28 cellular contexts compared by ENCODE assay signal in genomic region chr2:2708575-2708974, GRCh38.
A peak's percentile ranks its signal among the peaks of the same experiment; 100 is the strongest.
DNase-seq lines count a peak whose midpoint lies in the region; ATAC-seq and TF ChIP-seq lines count a peak whose summit lies in the region.
"Had no signal": no experiment of that assay in that cellular context is flagged by ENCODE, and none has a peak within 500 bp of the region (broad histone marks: within the 10 kb centered on the region; RNA-seq: fewer than 3 reads in every experiment).

No MANE protein-coding gene starts in this region.

- CTCF ChIA-PET in naive thymus-derived CD4-positive, alpha-beta T cell (lab: Charles Lee) = interaction anchor here (0.7 kb wide), 1 partner anchor 245 kb away, joined by 3 read pairs; no protein-coding TSS in a partner anchor

- H3K9ac ChIP-seq in H9 (ENCODE audit: extremely low read depth, insufficient read length, low read length) (no peak overlapping the region), neural cell (ENCODE audit: low read length) (peak overlapping the region; percentile 70), mesendoderm (ENCODE audit: low read length) (no peak overlapping the region)
- H3K9ac ChIP-seq: BLaER1 had no signal

- H4K20me1 ChIP-seq in H9 (ENCODE audit: control insufficient read depth, insufficient read depth, insufficient read length) = no peaks in the 10 kb centered on the region
- no peaks in the 10 kb centered on the region for H4K20me1 ChIP-seq in neural cell (ENCODE audit: insufficient read depth)
- H4K20me1 ChIP-seq: BLaER1 had no signal

- H3T11ph ChIP-seq in H9 (ENCODE audit: low read length) = no peak overlapping the region

- H2BK120ac ChIP-seq in H9 (ENCODE audit: low read depth, low read length, poor library complexity, severe bottlenecking) (no peak overlapping the region), mesendoderm (ENCODE audit: low read depth, low read length) (no peak overlapping the region)

- H2BK20ac ChIP-seq in H9 (ENCODE audit: low read depth, low read length, poor library complexity, severe bottlenecking) = no peak overlapping the region

- H4K91ac ChIP-seq in H9 (ENCODE audit: insufficient read length, low read depth, low read length) = no peak overlapping the region

- no peak for ATAC-seq in RWPE2 (ENCODE audit: low read depth)
- ATAC-seq in naive thymus-derived CD4-positive, alpha-beta T cell = no peak
- ATAC-seq: activated CD4-positive, CD25-positive, alpha-beta regulatory T cell treated with anti-CD3 and anti-CD28 coated beads, Interleukin-2, amount 50 U/mL, for 24 hours; gastroesophageal sphincter; left cardiac atrium; natural killer cell treated with Interleukin-12 subunit alpha and Interleukin-12 subunit beta and Interleukin-15 and Interleukin-18, amount 100 ng/mL, for 72 hours; pancreas; stimulated activated naive B cell treated with anti-CD40 and anti-IgM and Interleukin-4, amounts not matched to agents 10 μg/mL and 1 μg/mL and 100 μg/mL, for 72 hours had no signal

- no peaks in the 10 kb centered on the region for H3K9me3 Mint-ChIP-seq in H9
- no peaks in the 10 kb centered on the region for H3K9me3 Mint-ChIP-seq in naive thymus-derived CD4-positive, alpha-beta T cell
- H3K9me3 Mint-ChIP-seq: activated CD4-positive, alpha-beta memory T cell treated with anti-CD3 and anti-CD28 coated beads for 36 hours; immature natural killer cell; natural killer cell treated with Interleukin-12 subunit alpha and Interleukin-12 subunit beta and Interleukin-15 and Interleukin-18, amount 100 ng/mL, for 72 hours; stimulated activated naive B cell treated with anti-CD40 and anti-IgM and Interleukin-4, amounts not matched to agents 10 μg/mL and 1 μg/mL and 100 μg/mL, for 72 hours had no signal

- no peak for TF ChIP-seq RAD21 in neural cell (conservative IDR thresholded peaks at IDR 0.05)

- no peak overlapping the region for H2BK5ac ChIP-seq in H9 (ENCODE audit: insufficient read length, low read length)
- H2BK5ac ChIP-seq in mesendoderm (ENCODE audit: low read length) = no peak overlapping the region

- H3K56ac ChIP-seq in H9 (ENCODE audit: insufficient read length, low read depth, low read length) (no peak overlapping the region), mesendoderm (ENCODE audit: low read length) (no peak overlapping the region)

- H3K79me1 ChIP-seq in H9 (ENCODE audit: insufficient read depth, low read depth, low read length, poor library complexity, severe bottlenecking) = no peaks in the 10 kb centered on the region
- H3K79me1 ChIP-seq in mesendoderm (ENCODE audit: low read length) = no peaks in the 10 kb centered on the region

- POLR2A ChIA-PET in naive thymus-derived CD4-positive, alpha-beta T cell (lab: Charles Lee) = no interaction called here

- TF ChIP-seq CTCF in H9 (conservative IDR thresholded peaks at IDR 0.05) = no peak
- no peak for TF ChIP-seq CTCF in RWPE2 (IDR thresholded peaks at IDR 0.05; ENCODE audit: poor library complexity, severe bottlenecking)
- TF ChIP-seq CTCF in neural cell (IDR thresholded peaks at IDR 0.05; ENCODE audit: poor library complexity, severe bottlenecking) = no peak

- no peak for DNase-seq in H9
- peak; percentile 45 for DNase-seq in NCI-H1694 treated with DMSO at 0.1 percent for 48 hours (lab: John Stamatoyannopoulos, UW)
- peak; percentile 23 for DNase-seq in RWPE2 (ENCODE audit: low spot score)
- no peak for DNase-seq in RKO (ENCODE audit: low spot score)
- DNase-seq in iPS-NIHi7 (ENCODE audit: extremely low spot score) = no peak
- DNase-seq in mesendoderm = no peak
- DNase-seq in naive thymus-derived CD4-positive, alpha-beta T cell = no peak
- DNase-seq: activated CD4-positive, alpha-beta memory T cell treated with anti-CD3 and anti-CD28 coated beads for 36 hours; activated naive CD4-positive, alpha-beta T cell; GF-D8; HCEC 1CT; hippocampal formation; immature natural killer cell; left cardiac atrium; NCI-H1436; NCI-H748 treated with DMSO at 0.1 percent for 48 hours; pancreas; stimulated activated naive B cell treated with anti-CD40 and anti-IgM and Interleukin-4, amounts not matched to agents 10 μg/mL and 1 μg/mL and 100 μg/mL, for 72 hours had no signal

- H3K27ac ChIP-seq in H9 (ENCODE audit: insufficient read length, low read depth, low read length) (no peak overlapping the region), RWPE2 (ENCODE audit: poor library complexity, severe bottlenecking) (no peak overlapping the region), neural cell (ENCODE audit: low read length) (peak overlapping the region; percentile 91), mesendoderm (ENCODE audit: low read depth, low read length) (no peak overlapping the region)
- no peak overlapping the region for H3K27ac ChIP-seq in naive thymus-derived CD4-positive, alpha-beta T cell (ENCODE audit: low read depth, low read length)
- H3K27ac ChIP-seq: BLaER1, gastroesophageal sphincter, pancreas, RWPE1, skin epidermis, suprapubic skin had no signal

- no peak overlapping the region for H4K8ac ChIP-seq in H9 (replicated peaks; ENCODE audit: insufficient read length, low read depth, low read length)
- H4K8ac ChIP-seq in mesendoderm (ENCODE audit: low read depth, low read length) = no peak overlapping the region

- no peaks in the 10 kb centered on the region for H3F3A ChIP-seq in neural cell (ENCODE audit: insufficient read depth, low read length, poor library complexity, severe bottlenecking)

- H3K27me3 ChIP-seq in H9 (ENCODE audit: insufficient read depth, low read length) (no peaks in the 10 kb centered on the region), RWPE2 (ENCODE audit: insufficient read depth, poor library complexity, severe bottlenecking) (no peaks in the 10 kb centered on the region), neural cell (ENCODE audit: insufficient read depth, low read depth, low read length) (no peaks in the 10 kb centered on the region), mesendoderm (ENCODE audit: insufficient read depth, low read length, poor library complexity) (no peaks in the 10 kb centered on the region)
- H3K27me3 ChIP-seq in naive thymus-derived CD4-positive, alpha-beta T cell (ENCODE audit: control insufficient read depth in 2 of 2, insufficient read depth in 2 of 2, low read length in 2 of 2) = no peaks in the 10 kb centered on the region
- H3K27me3 ChIP-seq: BLaER1 had no signal

- H2AK5ac ChIP-seq in H9 (ENCODE audit: insufficient read length, low read length) (no peak overlapping the region), mesendoderm (ENCODE audit: low read length) (no peak overlapping the region)

- intact Hi-C loops in naive thymus-derived CD4-positive, alpha-beta T cell (cut with micrococcal nuclease) = no loop called here

- H3K4me1 Mint-ChIP-seq in H9 = peaks cover 28 to 33% of the 10 kb centered on the region in 2 experiments
- H3K4me1 Mint-ChIP-seq in naive thymus-derived CD4-positive, alpha-beta T cell = peaks cover 0 to 34% (median 20%) of the 10 kb centered on the region in 7 donors
- H3K4me1 Mint-ChIP-seq: stimulated activated naive B cell treated with anti-CD40 and anti-IgM and Interleukin-4, amounts not matched to agents 10 μg/mL and 1 μg/mL and 100 μg/mL, for 72 hours had no signal

- no peak overlapping the region for H3K27ac Mint-ChIP-seq in H9
- H3K27ac Mint-ChIP-seq in naive thymus-derived CD4-positive, alpha-beta T cell = no peak overlapping the region
- H3K27ac Mint-ChIP-seq: activated CD4-positive, alpha-beta memory T cell treated with anti-CD3 and anti-CD28 coated beads for 36 hours; immature natural killer cell; natural killer cell treated with Interleukin-12 subunit alpha and Interleukin-12 subunit beta and Interleukin-15 and Interleukin-18, amount 100 ng/mL, for 72 hours; stimulated activated naive B cell treated with anti-CD40 and anti-IgM and Interleukin-4, amounts not matched to agents 10 μg/mL and 1 μg/mL and 100 μg/mL, for 72 hours had no signal

- H3K4me1 ChIP-seq in H9 (ENCODE audit: insufficient read depth, low read length) (peaks cover 5% of the 10 kb centered on the region), RWPE2 (ENCODE audit: insufficient read depth, poor library complexity, severe bottlenecking) (no peaks in the 10 kb centered on the region), mesendoderm (ENCODE audit: control insufficient read depth, low read depth, low read length) (peaks cover 4% of the 10 kb centered on the region)
- H3K4me1 ChIP-seq in naive thymus-derived CD4-positive, alpha-beta T cell (ENCODE audit: control insufficient read depth in 2 of 2, insufficient read depth in 2 of 2, low read length in 2 of 2) = peaks cover 0 to 13% of the 10 kb centered on the region in 2 donors
- H3K4me1 ChIP-seq: gastroesophageal sphincter, pancreas, suprapubic skin had no signal

- no peak overlapping the region for H2BK12ac ChIP-seq in H9 (ENCODE audit: insufficient read length, low read depth, low read length)

- H3K36me3 ChIP-seq in RWPE2 (ENCODE audit: low read depth) (no peaks in the 10 kb centered on the region), neural cell (ENCODE audit: insufficient read depth, low read length) (no peaks in the 10 kb centered on the region), mesendoderm (ENCODE audit: control insufficient read depth, insufficient read depth, low read length) (no peaks in the 10 kb centered on the region)
- H3K36me3 ChIP-seq in naive thymus-derived CD4-positive, alpha-beta T cell (ENCODE audit: control insufficient read depth in 2 of 3, insufficient read depth in 3 of 3, low read length in 3 of 3) = no peaks in the 10 kb centered on the region
- H3K36me3 ChIP-seq: BLaER1, gastroesophageal sphincter, pancreas, suprapubic skin had no signal

- H3K79me2 ChIP-seq in H9 (ENCODE audit: insufficient read depth, low read length) (no peaks in the 10 kb centered on the region), neural cell (replicated peaks; ENCODE audit: insufficient read depth, low read length) (no peaks in the 10 kb centered on the region), mesendoderm (ENCODE audit: control insufficient read depth, insufficient read depth, low read length) (no peaks in the 10 kb centered on the region)

- H3K4ac ChIP-seq in H9 (ENCODE audit: low read depth, low read length) (no peak overlapping the region), mesendoderm (ENCODE audit: low read depth, low read length) (no peak overlapping the region)

- H3K4me3 ChIP-seq in RWPE2 (ENCODE audit: severe bottlenecking) (no peak overlapping the region), neural cell (ENCODE audit: low read length) (peak overlapping the region; percentile 54), mesendoderm (ENCODE audit: low read length) (no peak overlapping the region)
- no peak overlapping the region for H3K4me3 ChIP-seq in naive thymus-derived CD4-positive, alpha-beta T cell (ENCODE audit: low read length)
- H3K4me3 ChIP-seq: BLaER1, gastroesophageal sphincter, K562, lung, pancreas, skin epidermis, suprapubic skin had no signal

- H3K4me2 ChIP-seq in H9 (ENCODE audit: insufficient read depth, insufficient read length, low read length) (no peak overlapping the region), neural cell (ENCODE audit: low read length) (no peak overlapping the region), mesendoderm (ENCODE audit: low read length) (no peak overlapping the region)
- H3K4me2 ChIP-seq: BLaER1 had no signal

- no peaks in the 10 kb centered on the region for H3K36me3 Mint-ChIP-seq in H9 (ENCODE audit: insufficient read depth in 1 of 3, low read depth in 3 of 3)
- H3K36me3 Mint-ChIP-seq in naive thymus-derived CD4-positive, alpha-beta T cell = no peaks in the 10 kb centered on the region
- H3K36me3 Mint-ChIP-seq: activated CD4-positive, alpha-beta memory T cell treated with anti-CD3 and anti-CD28 coated beads for 36 hours; immature natural killer cell; natural killer cell treated with Interleukin-12 subunit alpha and Interleukin-12 subunit beta and Interleukin-15 and Interleukin-18, amount 100 ng/mL, for 72 hours; stimulated activated naive B cell treated with anti-CD40 and anti-IgM and Interleukin-4, amounts not matched to agents 10 μg/mL and 1 μg/mL and 100 μg/mL, for 72 hours had no signal

- H2AFZ ChIP-seq in H9 (ENCODE audit: low read length) = no peak overlapping the region
- peak overlapping the region; percentile 21 for H2AFZ ChIP-seq in neural cell (ENCODE audit: low read depth, low read length)

- H4K5ac ChIP-seq in H9 (ENCODE audit: insufficient read length, low read depth, low read length) (no peak overlapping the region), mesendoderm (ENCODE audit: low read length) (no peak overlapping the region)

- H3K9me2 ChIP-seq in neural cell (ENCODE audit: insufficient read depth, low read length) = no peaks in the 10 kb centered on the region

- no CpG with 5 or more reads among the region's 16 CpGs for WGBS in H9 (ENCODE audit: extremely low coverage, insufficient read length, low lambda C conversion rate)
- no CpG with 5 or more reads among the region's 16 CpGs for WGBS in mesendoderm (ENCODE audit: extremely low coverage, insufficient coverage, low lambda C conversion rate)

- TF ChIP-seq EP300 in neural cell (conservative IDR thresholded peaks at IDR 0.05; ENCODE audit: poor library complexity, severe bottlenecking) = no peak

- peaks cover 18% of the 10 kb centered on the region for H3K27me3 Mint-ChIP-seq in H9 (ENCODE audit: low read depth)
- no peaks in the 10 kb centered on the region for H3K27me3 Mint-ChIP-seq in naive thymus-derived CD4-positive, alpha-beta T cell
- H3K27me3 Mint-ChIP-seq: activated CD4-positive, alpha-beta memory T cell treated with anti-CD3 and anti-CD28 coated beads for 36 hours; stimulated activated naive B cell treated with anti-CD40 and anti-IgM and Interleukin-4, amounts not matched to agents 10 μg/mL and 1 μg/mL and 100 μg/mL, for 72 hours had no signal

- no peak overlapping the region for H3K23ac ChIP-seq in H9 (ENCODE audit: insufficient read length, low read depth, low read length)
- no peak overlapping the region for H3K23ac ChIP-seq in mesendoderm (ENCODE audit: low read length)

- H3K18ac ChIP-seq in H9 (ENCODE audit: insufficient read length, low read depth, low read length) (no peak overlapping the region), mesendoderm (ENCODE audit: low read length) (no peak overlapping the region)

- H2BK15ac ChIP-seq in H9 (ENCODE audit: low read depth, low read length) (no peak overlapping the region), mesendoderm (replicated peaks; ENCODE audit: low read depth) (no peak overlapping the region)

- H3K4me3 Mint-ChIP-seq in H9 = no peak overlapping the region
- H3K4me3 Mint-ChIP-seq in naive thymus-derived CD4-positive, alpha-beta T cell = no peak overlapping the region
- H3K4me3 Mint-ChIP-seq: activated CD4-positive, alpha-beta memory T cell treated with anti-CD3 and anti-CD28 coated beads for 36 hours; immature natural killer cell; natural killer cell treated with Interleukin-12 subunit alpha and Interleukin-12 subunit beta and Interleukin-15 and Interleukin-18, amount 100 ng/mL, for 72 hours; stimulated activated naive B cell treated with anti-CD40 and anti-IgM and Interleukin-4, amounts not matched to agents 10 μg/mL and 1 μg/mL and 100 μg/mL, for 72 hours had no signal

- no peaks in the 10 kb centered on the region for H3K23me2 ChIP-seq in H9 (ENCODE audit: insufficient read length, low read depth, low read length, poor library complexity, severe bottlenecking)

- H3K14ac ChIP-seq in H9 (ENCODE audit: insufficient read depth, low read length) = peak overlapping the region; percentile 10; the same call in 1 of the 2 replicates

- H3K9me3 ChIP-seq in H9 (ENCODE audit: control insufficient read depth, low read depth, low read length) (no peaks in the 10 kb centered on the region), RWPE2 (ENCODE audit: severe bottlenecking) (no peaks in the 10 kb centered on the region), neural cell (ENCODE audit: low read length) (no peaks in the 10 kb centered on the region)
- no peaks in the 10 kb centered on the region for H3K9me3 ChIP-seq in naive thymus-derived CD4-positive, alpha-beta T cell (ENCODE audit: control insufficient read depth in 2 of 3, low read length in 3 of 3)
- H3K9me3 ChIP-seq: BLaER1, gastroesophageal sphincter, pancreas, suprapubic skin had no signal

Comparison
In these comparisons a context has a peak if more than half of its experiments do, and no peak if none do; other contexts are left out.
1. DNase-seq: peak in NCI-H1694 treated with DMSO at 0.1 percent for 48 hours (single experiment) and RWPE2 (single experiment); none in H9 (single experiment), RKO (single experiment), iPS-NIHi7 (single experiment), mesendoderm (single experiment) and naive thymus-derived CD4-positive, alpha-beta T cell (0 of 9).